In genomic region chr15:82936966-82937647, GRCh38 we compare ENCODE assay signal across 17 cellular contexts. TPM values are rescaled to one million over a fixed set of nuclear protein-coding genes. Genes with fewer than 3 reads are reported as not detected.
DNase-seq lines count a peak whose midpoint lies in the region; ATAC-seq and TF ChIP-seq lines count a peak whose summit lies in the region.
"Had no signal": no experiment of that assay in that cellular context is flagged by ENCODE, and none has a peak within 500 bp of the region (broad histone marks: within the 10 kb centered on the region; RNA-seq: fewer than 3 reads in every experiment).

No MANE protein-coding gene starts in this region.

- ATAC-seq in activated CD8-positive, alpha-beta memory T cell treated with anti-CD3 and anti-CD28 coated beads, Interleukin-2, amount 10 ng/mL, durations not matched to agents 7 days and 5 days, result no peak

- H3K27me3 ChIP-seq in mammary epithelial cell (ENCODE audit: insufficient read depth, low read length), result no peaks in the 10 kb centered on the region
- H3K27me3 ChIP-seq in neuronal stem cell (ENCODE audit: control insufficient read depth in 3 of 3, insufficient read depth in 3 of 3, low read depth in 1 of 3, low read length in 3 of 3), result no peaks in the 10 kb centered on the region
- H3K27me3 ChIP-seq: BE2C, colonic mucosa, esophagus squamous epithelium, upper lobe of left lung had no signal

- DNase-seq in AG08396 (ENCODE audit: low spot score) (peak; percentile 31), LHCN-M2 (ENCODE audit: low read depth) (peak; percentile 73), mammary epithelial cell (peak; percentile 82), neuronal stem cell (ENCODE audit: low spot score) (no peak), KG1 (lab: John Stamatoyannopoulos, UW) (no peak), amniotic stem cell (lab: John Stamatoyannopoulos, UW) (no peak), NCI-H1436 (lab: John Stamatoyannopoulos, UW) (no peak)
- no peak for DNase-seq in activated CD8-positive, alpha-beta memory T cell treated with anti-CD3 and anti-CD28 coated beads, Interleukin-2, amount 10 ng/mL, durations not matched to agents 7 days and 5 days
- DNase-seq: activated B cell treated with CpG ODN at 0.5 μM for 24 hours, BE2C, colonic mucosa, DMS79 treated with DMSO at 0.1 percent for 48 hours, esophagus squamous epithelium, NCI-H2029, upper lobe of left lung had no signal

- no peak overlapping the region for H2BK5ac ChIP-seq in neuronal stem cell (ENCODE audit: low read length)

- no peak overlapping the region for H2BK12ac ChIP-seq in neuronal stem cell (ENCODE audit: low read length)

- CTCF ChIA-PET in mammary epithelial cell (lab: Charles Lee; ENCODE audit: low non-redundant PET), result interaction anchor here (0.6 to 0.7 kb wide), 2 partner anchors 22 to 399 kb away, joined by 3 to 4 read pairs; no protein-coding TSS in a partner anchor
- CTCF ChIA-PET in activated CD8-positive, alpha-beta memory T cell treated with anti-CD3 and anti-CD28 coated beads, Interleukin-2, amount 10 ng/mL, durations not matched to agents 7 days and 5 days (lab: Charles Lee), result no interaction called here

- H3K27ac Mint-ChIP-seq in activated CD8-positive, alpha-beta memory T cell treated with anti-CD3 and anti-CD28 coated beads, Interleukin-2, amount 10 ng/mL, durations not matched to agents 7 days and 5 days, result no peak overlapping the region
- H3K27ac Mint-ChIP-seq: activated B cell treated with CpG ODN at 0.5 μM for 24 hours; activated naive CD8-positive, alpha-beta T cell had no signal

- H3K4me3 ChIP-seq in mammary epithelial cell (replicated peaks in 1 of 3; ENCODE audit: insufficient read depth in 1 of 3, low read depth in 2 of 3, low read length in 3 of 3), result no peak overlapping the region
- H3K4me3 ChIP-seq in neuronal stem cell (ENCODE audit: low read length in 2 of 2), result no peak overlapping the region
- H3K4me3 ChIP-seq: colonic mucosa, esophagus squamous epithelium, upper lobe of left lung had no signal

- H4K91ac ChIP-seq in neuronal stem cell (ENCODE audit: low read depth, low read length, poor library complexity), result no peak overlapping the region

- H3K9me3 Mint-ChIP-seq in activated CD8-positive, alpha-beta memory T cell treated with anti-CD3 and anti-CD28 coated beads, Interleukin-2, amount 10 ng/mL, durations not matched to agents 7 days and 5 days (ENCODE audit: low read depth), result no peaks in the 10 kb centered on the region
- H3K9me3 Mint-ChIP-seq: activated B cell treated with CpG ODN at 0.5 μM for 24 hours, mesothelial cell of epicardium had no signal

- H3K23ac ChIP-seq in neuronal stem cell (ENCODE audit: low read depth, low read length, poor library complexity), result no peak overlapping the region

- no peaks in the 10 kb centered on the region for H3K79me2 ChIP-seq in mammary epithelial cell (ENCODE audit: insufficient read depth, low read length)

- 61% methylated on average over 3 of the region's 4 CpGs for WGBS in mammary epithelial cell (ENCODE audit: low coverage, missing lambda C conversion rate)
- WGBS in neuronal stem cell (ENCODE audit: extremely low coverage in 2 of 2, insufficient read length in 2 of 2, insufficient replicate concordance in 1 of 2), 2 donors, result no CpG with 5 or more reads among the region's 4 CpGs

- no peak overlapping the region for H2BK15ac ChIP-seq in neuronal stem cell (ENCODE audit: low read length)

- no peaks in the 10 kb centered on the region for H4K20me1 ChIP-seq in mammary epithelial cell (ENCODE audit: insufficient read depth, low read length)

- no peaks in the 10 kb centered on the region for H3K36me3 Mint-ChIP-seq in activated CD8-positive, alpha-beta memory T cell treated with anti-CD3 and anti-CD28 coated beads, Interleukin-2, amount 10 ng/mL, durations not matched to agents 7 days and 5 days
- H3K36me3 Mint-ChIP-seq: mesothelial cell of epicardium had no signal

- H3K4me2 ChIP-seq in mammary epithelial cell (ENCODE audit: insufficient read depth, low read depth, low read length), result no peak overlapping the region
- H3K4me2 ChIP-seq in neuronal stem cell (ENCODE audit: insufficient read depth, low read length, poor library complexity, severe bottlenecking), result no peak overlapping the region

- H3K4ac ChIP-seq in neuronal stem cell (ENCODE audit: low read length), result no peak overlapping the region

- H3K9me3 ChIP-seq in mammary epithelial cell (replicated peaks; ENCODE audit: insufficient read depth, low read length) (no peaks in the 10 kb centered on the region), neuronal stem cell (replicated peaks in 1 of 2; ENCODE audit: control insufficient read depth in 2 of 2, insufficient read depth in 1 of 2, low read depth in 1 of 2, low read length in 2 of 2) (peaks cover 0 to 2% of the 10 kb centered on the region in 2 donors)
- H3K9me3 ChIP-seq: BE2C, colonic mucosa, esophagus squamous epithelium, upper lobe of left lung had no signal

- no peak overlapping the region for H4K8ac ChIP-seq in neuronal stem cell (ENCODE audit: low read depth, low read length)

- no peaks in the 10 kb centered on the region for H3K79me1 ChIP-seq in neuronal stem cell (ENCODE audit: low read depth, low read length)

- H3K9ac ChIP-seq in mammary epithelial cell (ENCODE audit: insufficient read depth, low read length), result no peak overlapping the region
- no peak overlapping the region for H3K9ac ChIP-seq in neuronal stem cell (ENCODE audit: low read depth, low read length, poor library complexity)

- H2BK120ac ChIP-seq in neuronal stem cell (ENCODE audit: low read depth, low read length), result no peak overlapping the region

- H2AK5ac ChIP-seq in neuronal stem cell (ENCODE audit: low read depth, low read length), result no peak overlapping the region

- intact Hi-C loops in mammary epithelial cell (cut with micrococcal nuclease), result no loop called here

- no peak for TF ChIP-seq CTCF in mammary epithelial cell (conservative IDR thresholded peaks at IDR 0.05 in 1 of 2, IDR thresholded peaks at IDR 0.05 in 1 of 2; ENCODE audit: extremely low read depth in 1 of 2, insufficient read depth in 1 of 2, low read depth in 1 of 2, low read length in 2 of 2)

- H3K14ac ChIP-seq in neuronal stem cell (ENCODE audit: low read length), result peak overlapping the region; percentile 12

- no peak overlapping the region for H3K18ac ChIP-seq in neuronal stem cell (ENCODE audit: low read length)

- no peak overlapping the region for H3K27ac ChIP-seq in mammary epithelial cell (ENCODE audit: insufficient read depth, low read depth, low read length)
- no peak overlapping the region for H3K27ac ChIP-seq in neuronal stem cell (replicated peaks; ENCODE audit: low read length)
- H3K27ac ChIP-seq: colonic mucosa, upper lobe of left lung had no signal

- H2AFZ ChIP-seq in mammary epithelial cell (ENCODE audit: low read depth, low read length), result no peak overlapping the region
- H2AFZ ChIP-seq in neuronal stem cell (ENCODE audit: low read length), result no peak overlapping the region

- H3K4me3 Mint-ChIP-seq in activated CD8-positive, alpha-beta memory T cell treated with anti-CD3 and anti-CD28 coated beads, Interleukin-2, amount 10 ng/mL, durations not matched to agents 7 days and 5 days, result no peak overlapping the region
- H3K4me3 Mint-ChIP-seq: activated B cell treated with CpG ODN at 0.5 μM for 24 hours; activated naive CD8-positive, alpha-beta T cell; mesothelial cell of epicardium had no signal

- no peaks in the 10 kb centered on the region for H3K4me1 Mint-ChIP-seq in activated CD8-positive, alpha-beta memory T cell treated with anti-CD3 and anti-CD28 coated beads, Interleukin-2, amount 10 ng/mL, durations not matched to agents 7 days and 5 days
- H3K4me1 Mint-ChIP-seq: activated B cell treated with CpG ODN at 0.5 μM for 24 hours had no signal

- H3K36me3 ChIP-seq in mammary epithelial cell (ENCODE audit: insufficient read depth, low read length), result no peaks in the 10 kb centered on the region
- no peaks in the 10 kb centered on the region for H3K36me3 ChIP-seq in neuronal stem cell (replicated peaks in 1 of 2; ENCODE audit: control insufficient read depth in 2 of 2, insufficient read depth in 2 of 2, low read length in 2 of 2)
- H3K36me3 ChIP-seq: BE2C, colonic mucosa, esophagus squamous epithelium, upper lobe of left lung had no signal

- H3K4me1 ChIP-seq in mammary epithelial cell (ENCODE audit: insufficient read depth, low read length), result peaks cover 13% of the 10 kb centered on the region
- H3K4me1 ChIP-seq in neuronal stem cell (ENCODE audit: control insufficient read depth in 2 of 2, insufficient read depth in 1 of 2, low read depth in 1 of 2, low read length in 2 of 2), result peaks cover 0 to 5% of the 10 kb centered on the region in 2 donors
- H3K4me1 ChIP-seq: BE2C, colonic mucosa had no signal

- H3K27me3 Mint-ChIP-seq in activated CD8-positive, alpha-beta memory T cell treated with anti-CD3 and anti-CD28 coated beads, Interleukin-2, amount 10 ng/mL, durations not matched to agents 7 days and 5 days, result peaks cover 21% of the 10 kb centered on the region

- in situ Hi-C loops in mammary epithelial cell (cut with MboI; ENCODE audit: low sequenced_read_pairs in 2 of 2), result no loop called here

- no TSS peak for BruUV-seq in mammary epithelial cell (replicated peaks; lab: Mats Ljungman, UMichigan)

- dilution Hi-C loops in mammary epithelial cell (cut with HindIII; ENCODE audit: low sequenced_read_pairs), result loop anchor here (5.0 kb wide), 1 partner anchor 90 kb away; no protein-coding TSS in a partner anchor

RNA-seq across cellular contexts. Expression of gene HOMER2, which starts 15.4 kb away (rescaled TPM):
- total RNA-seq in LHCN-M2 (2014; rRNA removed), result 23.7 and 30.7 TPM in 2 replicates
- polyA plus RNA-seq in LHCN-M2 (2012), result 9.3 TPM
- total RNA-seq in mammary epithelial cell, result 10 to 100 TPM; 22.9 to 30.0 TPM
- 14.9 TPM for polyA plus RNA-seq in mammary epithelial cell
- 1.6 TPM for polyA minus RNA-seq in mammary epithelial cell
- 14.4 TPM for polyA plus RNA-seq in neuronal stem cell (2013, experiment 1 of 2)
- polyA plus RNA-seq in neuronal stem cell (2013, experiment 2 of 2), result 13.8 TPM
- 10 to 100 TPM in 1 of 2 experiments, 1 to 10 TPM in 1; 8.2 to 14.4 TPM for total RNA-seq in activated CD8-positive, alpha-beta memory T cell treated with anti-CD3 and anti-CD28 coated beads, Interleukin-2, amount 10 ng/mL, durations not matched to agents 7 days and 5 days

RNA-seq across cellular contexts. Expression of gene RAMAC, which starts 48.9 kb away (rescaled TPM):
- 22.3 and 28.6 TPM in 2 replicates for total RNA-seq in LHCN-M2 (2014; rRNA removed)
- polyA plus RNA-seq in LHCN-M2 (2012), result 24.2 TPM
- 10 to 100 TPM; 22.1 to 30.5 TPM for total RNA-seq in mammary epithelial cell
- polyA plus RNA-seq in mammary epithelial cell, result 26.7 TPM
- 6.6 TPM for polyA minus RNA-seq in mammary epithelial cell
- 27.4 TPM for polyA plus RNA-seq in neuronal stem cell (2013, experiment 1 of 2)
- 29.1 TPM for polyA plus RNA-seq in neuronal stem cell (2013, experiment 2 of 2)
- total RNA-seq in activated CD8-positive, alpha-beta memory T cell treated with anti-CD3 and anti-CD28 coated beads, Interleukin-2, amount 10 ng/mL, durations not matched to agents 7 days and 5 days, result 10 to 100 TPM; 20.5 to 27.8 TPM

Comparison
In these comparisons a context has a peak if more than half of its experiments do, and no peak if none do; other contexts are left out.
1. DNase-seq: peak in AG08396 (single experiment), LHCN-M2 (single experiment) and mammary epithelial cell (single experiment); none in neuronal stem cell (single experiment), activated CD8-positive, alpha-beta memory T cell treated with anti-CD3 and anti-CD28 coated beads, Interleukin-2, amount 10 ng/mL, durations not matched to agents 7 days and 5 days (single experiment), KG1 (single experiment), amniotic stem cell (single experiment) and NCI-H1436 (single experiment).